14 cellular contexts compared by ENCODE assay signal in the genomic region with DNA sequence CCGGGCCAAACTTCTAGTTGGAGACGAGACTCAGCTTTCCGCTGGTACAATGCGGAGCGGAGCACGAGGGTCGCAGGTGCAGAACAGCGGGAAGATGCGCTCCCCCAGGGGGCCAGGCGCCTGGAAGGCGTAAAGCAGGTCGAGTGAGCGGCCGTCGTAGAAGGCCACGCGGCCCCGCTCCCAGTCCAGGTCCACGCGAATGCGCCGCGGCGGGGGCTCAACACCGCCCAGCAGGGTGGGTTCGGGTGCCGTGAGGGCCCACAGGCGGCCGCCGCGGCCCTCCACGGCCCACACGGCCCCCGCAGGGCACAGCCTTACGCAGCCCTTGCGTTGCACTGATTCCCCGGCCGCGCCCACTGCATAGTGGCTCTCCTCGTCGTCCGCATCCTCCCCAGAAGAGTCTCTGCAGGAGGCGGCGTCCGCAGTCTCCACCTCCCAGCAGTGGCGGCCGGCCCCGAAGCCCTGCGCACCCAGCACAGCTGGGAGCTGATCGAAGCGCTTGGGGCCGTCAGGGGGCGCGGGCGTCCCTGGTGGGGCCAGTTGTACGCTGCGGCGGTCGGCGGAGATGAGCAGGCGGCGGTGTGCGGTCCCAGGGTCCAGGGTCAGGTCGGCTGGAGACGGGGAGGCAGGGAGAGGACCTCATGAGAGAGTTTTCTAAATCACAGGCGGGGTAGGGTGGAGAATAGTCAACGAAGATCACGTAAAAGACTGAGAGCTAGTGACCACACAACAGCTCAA. TPM values are rescaled to one million over a fixed set of nuclear protein-coding genes. Genes with fewer than 3 reads are reported as not detected.
DNase-seq lines count a peak whose midpoint lies in the region; ATAC-seq and TF ChIP-seq lines count a peak whose summit lies in the region.
"Had no signal": no experiment of that assay in that cellular context is flagged by ENCODE, and none has a peak within 500 bp of the region (broad histone marks: within the 10 kb centered on the region; RNA-seq: fewer than 3 reads in every experiment).

No MANE protein-coding gene starts in this region.

- TF ChIP-seq CTCF in heart right ventricle (IDR thresholded peaks at IDR 0.05) (peak in 4 of 9 donors; percentile 19 to 41 (median 30)), osteoblast (IDR thresholded peaks at IDR 0.05; ENCODE audit: extremely low read depth, low read depth, low read length) (no peak)

- H3K27me3 ChIP-seq in heart right ventricle (peaks cover 26 to 60% (median 54%) of the 10 kb centered on the region in 7 donors), osteoblast (ENCODE audit: insufficient read depth, low read length) (peaks cover 60% of the 10 kb centered on the region)

- peaks cover 53% of the 10 kb centered on the region for H3K27me3 Mint-ChIP-seq in activated naive CD8-positive, alpha-beta T cell treated with anti-CD3 and anti-CD28 coated beads, Interleukin-2, amount 10 ng/mL, durations not matched to agents 7 days and 5 days

- H3K4me3 ChIP-seq in heart right ventricle (peak overlapping the region in 9 of 10 donors; percentile 14 to 45 (median 30)), osteoblast (ENCODE audit: insufficient read depth, low read length) (no peak overlapping the region)

- POLR2A ChIA-PET in activated naive CD8-positive, alpha-beta T cell treated with anti-CD3 and anti-CD28 coated beads, Interleukin-2, amount 10 ng/mL, durations not matched to agents 7 days and 5 days (lab: Charles Lee): interaction anchor here (2.8 kb wide), 1 partner anchor 10 kb away, joined by 13 read pairs; a partner anchor contains a TSS

- 16 to 19% methylated on average over 68 of the region's 68 CpGs for WGBS in heart right ventricle, 2 donors

- H3K4me2 ChIP-seq in osteoblast (ENCODE audit: insufficient read depth, low read length): no peak overlapping the region

- no peak overlapping the region for H2AFZ ChIP-seq in osteoblast (ENCODE audit: low read length)

- H3K9ac ChIP-seq in ES-I3 (ENCODE audit: low read depth, low read length): peak overlapping the region; percentile 41; the same call in 1 of the 2 replicates

- H3K27ac ChIP-seq in heart right ventricle: no peak overlapping the region
- no peak overlapping the region for H3K27ac ChIP-seq in osteoblast (ENCODE audit: low read depth, low read length)

- peaks cover 34% of the 10 kb centered on the region for H3K4me1 Mint-ChIP-seq in activated naive CD8-positive, alpha-beta T cell treated with anti-CD3 and anti-CD28 coated beads, Interleukin-2, amount 10 ng/mL, durations not matched to agents 7 days and 5 days

- H3K9me3 ChIP-seq in ES-I3 (ENCODE audit: control insufficient read depth, insufficient read depth, low read length): no peaks in the 10 kb centered on the region
- H3K9me3 ChIP-seq in heart right ventricle: no peaks in the 10 kb centered on the region
- H3K9me3 ChIP-seq in osteoblast (ENCODE audit: low read depth, low read length): no peaks in the 10 kb centered on the region

- intact Hi-C loops in heart right ventricle (cut with DNase I): no loop called here

- DNase-seq in activated naive CD8-positive, alpha-beta T cell treated with anti-CD3 and anti-CD28 coated beads, Interleukin-2, amount 10 ng/mL, durations not matched to agents 7 days and 5 days: peak; percentile 59
- peak in 1 of 2 donors; percentile 46 for DNase-seq in heart right ventricle
- peak; percentile 84 for DNase-seq in osteoblast (ENCODE audit: insufficient read length, low spot score, missing footprints)
- no peak for DNase-seq in NCI-H187 treated with DMSO at 0.1 percent for 48 hours (lab: John Stamatoyannopoulos, UW)
- no peak for DNase-seq in stimulated activated CD4-positive, alpha-beta T cell treated with anti-CD3 and anti-CD28 coated beads, Interleukin-12 subunit alpha, Interleukin-12 subunit beta, amount 100 ng/mL, for 4 hours
- DNase-seq in NCI-H1694 treated with DMSO at 0.1 percent for 48 hours (lab: John Stamatoyannopoulos, UW): no peak
- DNase-seq: activated CD4-positive, alpha-beta T cell treated with anti-CD3 and anti-CD28 coated beads for 1 hour; amygdala; NCI-H1930 had no signal

- peaks cover 25% of the 10 kb centered on the region for H3K36me3 Mint-ChIP-seq in activated naive CD8-positive, alpha-beta T cell treated with anti-CD3 and anti-CD28 coated beads, Interleukin-2, amount 10 ng/mL, durations not matched to agents 7 days and 5 days

- H4K20me1 ChIP-seq in osteoblast (ENCODE audit: insufficient read depth, low read length): no peaks in the 10 kb centered on the region

- peaks cover 14% of the 10 kb centered on the region for H3K79me2 ChIP-seq in osteoblast (ENCODE audit: insufficient read depth, low read length)

- peaks cover 9% of the 10 kb centered on the region for H3K4me1 ChIP-seq in ES-I3 (ENCODE audit: insufficient read depth, low read length)
- H3K4me1 ChIP-seq in heart right ventricle: peaks cover 2 to 45% (median 40%) of the 10 kb centered on the region in 9 donors
- H3K4me1 ChIP-seq in osteoblast (ENCODE audit: insufficient read depth, low read length): peaks cover 12% of the 10 kb centered on the region

- H3K9me3 Mint-ChIP-seq in activated naive CD8-positive, alpha-beta T cell treated with anti-CD3 and anti-CD28 coated beads, Interleukin-2, amount 10 ng/mL, durations not matched to agents 7 days and 5 days: no peaks in the 10 kb centered on the region

- H3K4me3 Mint-ChIP-seq in activated naive CD8-positive, alpha-beta T cell treated with anti-CD3 and anti-CD28 coated beads, Interleukin-2, amount 10 ng/mL, durations not matched to agents 7 days and 5 days: peak overlapping the region; percentile 37

- H3K36me3 ChIP-seq in ES-I3 (ENCODE audit: insufficient read depth, low read length): no peaks in the 10 kb centered on the region
- H3K36me3 ChIP-seq in heart right ventricle: peaks cover 0 to 21% (median 13%) of the 10 kb centered on the region in 9 donors
- H3K36me3 ChIP-seq in osteoblast (ENCODE audit: insufficient read depth, low read length): peaks cover 8% of the 10 kb centered on the region

- H3K27ac Mint-ChIP-seq in activated naive CD8-positive, alpha-beta T cell treated with anti-CD3 and anti-CD28 coated beads, Interleukin-2, amount 10 ng/mL, durations not matched to agents 7 days and 5 days: no peak overlapping the region

- no peak for ATAC-seq in activated naive CD8-positive, alpha-beta T cell treated with anti-CD3 and anti-CD28 coated beads, Interleukin-2, amount 10 ng/mL, durations not matched to agents 7 days and 5 days (ENCODE audit: low read depth)
- ATAC-seq in heart right ventricle (no peak), GM19455 (IDR thresholded peaks at IDR 0.05; ENCODE audit: unreplicated experiment) (no peak)

RNA-seq across cellular contexts. Expression of a gene that starts 4.3 kb away (rescaled TPM):
- total RNA-seq in activated naive CD8-positive, alpha-beta T cell treated with anti-CD3 and anti-CD28 coated beads, Interleukin-2, amount 10 ng/mL, durations not matched to agents 7 days and 5 days: 10 to 100 TPM; 52.5 to 53.8 TPM
- total RNA-seq in heart right ventricle (10 to 100 TPM; 38.6 to 56.5 (median 46.8) TPM), osteoblast (35.1 TPM in 2 replicates)
- polyA plus RNA-seq in heart right ventricle: 10 to 100 TPM; 30.6 to 75.4 TPM

RNA-seq across cellular contexts. Expression of a gene that starts 4.3 kb away (rescaled TPM):
- not detected for total RNA-seq in activated naive CD8-positive, alpha-beta T cell treated with anti-CD3 and anti-CD28 coated beads, Interleukin-2, amount 10 ng/mL, durations not matched to agents 7 days and 5 days
- not detected for total RNA-seq in heart right ventricle
- polyA plus RNA-seq in heart right ventricle: under 1 TPM in 1 of 2 donors, not detected in 1; 0.15 TPM
- total RNA-seq in osteoblast: not detected in 2 replicates
- total RNA-seq: glomerular endothelial cell, H4, RPMI7951 had no signal

RNA-seq across cellular contexts. Expression of a gene that starts 10.2 kb away (rescaled TPM):
- total RNA-seq in activated naive CD8-positive, alpha-beta T cell treated with anti-CD3 and anti-CD28 coated beads, Interleukin-2, amount 10 ng/mL, durations not matched to agents 7 days and 5 days: 10 to 100 TPM; 55.5 to 55.6 TPM
- total RNA-seq in heart right ventricle (10 to 100 TPM; 11.5 to 21.8 (median 14.7) TPM), osteoblast (16.8 and 21.4 TPM in 2 replicates)
- polyA plus RNA-seq in heart right ventricle: 10 to 100 TPM; 17.2 to 45.2 TPM

RNA-seq across cellular contexts. Expression of a gene that starts 41.6 kb away (rescaled TPM):
- total RNA-seq in activated naive CD8-positive, alpha-beta T cell treated with anti-CD3 and anti-CD28 coated beads, Interleukin-2, amount 10 ng/mL, durations not matched to agents 7 days and 5 days: not detected
- total RNA-seq in heart right ventricle (not detected), osteoblast (not detected in 2 replicates)
- not detected for polyA plus RNA-seq in heart right ventricle
- total RNA-seq: glomerular endothelial cell, RPMI7951 had no signal

Comparison
In these comparisons a context has a peak if more than half of its experiments do, and no peak if none do; other contexts are left out.
1. DNase-seq: peak in activated naive CD8-positive, alpha-beta T cell treated with anti-CD3 and anti-CD28 coated beads, Interleukin-2, amount 10 ng/mL, durations not matched to agents 7 days and 5 days (single experiment) and osteoblast (single experiment); none in NCI-H187 treated with DMSO at 0.1 percent for 48 hours (single experiment), stimulated activated CD4-positive, alpha-beta T cell treated with anti-CD3 and anti-CD28 coated beads, Interleukin-12 subunit alpha, Interleukin-12 subunit beta, amount 100 ng/mL, for 4 hours (single experiment) and NCI-H1694 treated with DMSO at 0.1 percent for 48 hours (single experiment).